ENCODE assay signal across 8 cellular contexts in genomic region chr17:17416007-17416399, GRCh38.
DNase-seq lines count a peak whose midpoint lies in the region; ATAC-seq and TF ChIP-seq lines count a peak whose summit lies in the region.

No MANE protein-coding gene starts in this region.

- no peaks in the 10 kb centered on the region for H3K79me1 ChIP-seq in IMR-90 (ENCODE audit: low read depth in 1 of 2, low read length in 2 of 2)
- H3K79me1 ChIP-seq in mesendoderm (ENCODE audit: low read length) = no peaks in the 10 kb centered on the region

- no peak overlapping the region for H3K4me3 ChIP-seq in IMR-90 (ENCODE audit: insufficient read depth, low read depth, low read length)
- no peak overlapping the region for H3K4me3 ChIP-seq in mesendoderm (ENCODE audit: low read length)

- peak overlapping the region; percentile 42 for H2AK9ac ChIP-seq in IMR-90 (replicated peaks; ENCODE audit: low read depth, low read length, poor library complexity)

- intact Hi-C loops in IMR-90 (cut with micrococcal nuclease) = no loop called here

- H2BK5ac ChIP-seq in IMR-90 (ENCODE audit: low read depth, low read length, poor library complexity, severe bottlenecking) (peak overlapping the region; percentile 97), mesendoderm (ENCODE audit: low read length) (no peak overlapping the region)

- peak overlapping the region; percentile 69 for H2AFZ ChIP-seq in IMR-90 (replicated peaks; ENCODE audit: low read length, poor library complexity)

- CTCF ChIA-PET in IMR-90 (lab: Yijun Ruan, JAX) = interaction anchor here (0.6 to 1.3 kb wide), 2 partner anchors 13 to 20 kb away, joined by 3 read pairs; no protein-coding TSS in a partner anchor

- H2BK15ac ChIP-seq in IMR-90 (ENCODE audit: low read depth, low read length) = peak overlapping the region; percentile 61; the same call in 2 of the 3 replicates
- no peak overlapping the region for H2BK15ac ChIP-seq in mesendoderm (replicated peaks; ENCODE audit: low read depth)

- H4K8ac ChIP-seq in IMR-90 (ENCODE audit: low read depth in 2 of 2, low read length in 2 of 2) (peak overlapping the region; percentile 82 to 96), mesendoderm (ENCODE audit: low read depth, low read length) (no peak overlapping the region)

- no peaks in the 10 kb centered on the region for H3K36me3 ChIP-seq in IMR-90 (ENCODE audit: control insufficient read depth, insufficient read depth, low read length)
- no peaks in the 10 kb centered on the region for H3K36me3 ChIP-seq in mesendoderm (ENCODE audit: control insufficient read depth, insufficient read depth, low read length)

- H3K9ac ChIP-seq in IMR-90 (ENCODE audit: low read depth, low read length) = no peak overlapping the region
- no peak overlapping the region for H3K9ac ChIP-seq in mesendoderm (ENCODE audit: low read length)

- no peaks in the 10 kb centered on the region for H3K79me2 ChIP-seq in mesendoderm (ENCODE audit: control insufficient read depth, insufficient read depth, low read length)

- no TSS peak for BruUV-seq in IMR-90 (replicated peaks; lab: Mats Ljungman, UMichigan)

- ATAC-seq in IMR-90 (ENCODE audit: low read depth) (peak; percentile 59), HG03025 (IDR thresholded peaks at IDR 0.05; ENCODE audit: low FRiP score, unreplicated experiment) (no peak), GM18907 (IDR thresholded peaks at IDR 0.05; ENCODE audit: unreplicated experiment) (no peak)

- H3K23ac ChIP-seq in IMR-90 (ENCODE audit: low read depth, low read length) = peak overlapping the region; percentile 57; the same call in 1 of the 2 replicates
- H3K23ac ChIP-seq in mesendoderm (ENCODE audit: low read length) = no peak overlapping the region

- H3K18ac ChIP-seq in IMR-90 (ENCODE audit: low read depth, low read length) (peak overlapping the region; percentile 91), mesendoderm (ENCODE audit: low read length) (no peak overlapping the region)

- H2BK20ac ChIP-seq in IMR-90 (ENCODE audit: low read depth, low read length) = peak overlapping the region; percentile 97

- H3K56ac ChIP-seq in IMR-90 (ENCODE audit: extremely low read depth, insufficient read depth, low read length) (peak overlapping the region; percentile 73; the same call in 1 of the 2 replicates), mesendoderm (ENCODE audit: low read length) (no peak overlapping the region)

- TF ChIP-seq POLR2A in IMR-90 (IDR thresholded peaks at IDR 0.05; ENCODE audit: low read depth, low read length) = no peak

- H3K9me1 ChIP-seq in IMR-90 (ENCODE audit: insufficient read depth, low read length) = peaks cover 19% of the 10 kb centered on the region

- in situ Hi-C loops in IMR-90 (cut with MboI; ENCODE audit: low sequenced_read_pairs) = no loop called here

- peak overlapping the region; percentile 85 for H2BK120ac ChIP-seq in IMR-90 (ENCODE audit: low read depth, low read length)
- H2BK120ac ChIP-seq in mesendoderm (ENCODE audit: low read depth, low read length) = no peak overlapping the region

- H3K9me3 ChIP-seq in IMR-90 (ENCODE audit: control insufficient read depth, insufficient read depth, low read length) = no peaks in the 10 kb centered on the region

- peak overlapping the region; percentile 93 for H4K91ac ChIP-seq in IMR-90 (ENCODE audit: insufficient read depth, low read depth, low read length)

- peak overlapping the region; percentile 91 for H3K4ac ChIP-seq in IMR-90 (ENCODE audit: low read depth, low read length)
- no peak overlapping the region for H3K4ac ChIP-seq in mesendoderm (ENCODE audit: low read depth, low read length)

- peak overlapping the region; percentile 71 for H3K27ac ChIP-seq in IMR-90 (ENCODE audit: insufficient read depth, low read length)
- H3K27ac ChIP-seq in mesendoderm (ENCODE audit: low read depth, low read length) = no peak overlapping the region

- H4K5ac ChIP-seq in IMR-90 (ENCODE audit: low read depth, low read length) (peak overlapping the region; percentile 98), mesendoderm (ENCODE audit: low read length) (no peak overlapping the region)

- H3K14ac ChIP-seq in IMR-90 (replicated peaks; ENCODE audit: low read depth, low read length) = peak overlapping the region; percentile 94

- TF ChIP-seq RAD21 in IMR-90 (IDR thresholded peaks at IDR 0.05; ENCODE audit: low read length) = no peak

- H2AK5ac ChIP-seq in IMR-90 (ENCODE audit: low read depth, low read length) (peak overlapping the region; percentile 72; the same call in 1 of the 2 replicates), mesendoderm (ENCODE audit: low read length) (no peak overlapping the region)

- dilution Hi-C loops in IMR-90 (cut with HindIII; ENCODE audit: low sequenced_read_pairs, unreplicated experiment) = no loop called here

- peaks cover 27% of the 10 kb centered on the region for H3K4me1 ChIP-seq in IMR-90 (ENCODE audit: control insufficient read depth, insufficient read depth, low read length)
- H3K4me1 ChIP-seq in mesendoderm (ENCODE audit: control insufficient read depth, low read depth, low read length) = no peaks in the 10 kb centered on the region

- no peak overlapping the region; the same call in 1 of the 2 replicates for H3K4me2 ChIP-seq in IMR-90 (ENCODE audit: low read depth, low read length)
- H3K4me2 ChIP-seq in mesendoderm (ENCODE audit: low read length) = no peak overlapping the region

- no peaks in the 10 kb centered on the region for H4K20me1 ChIP-seq in IMR-90 (ENCODE audit: insufficient read depth, low read length)

- no CpG with 5 or more reads among the region's 2 CpGs for WGBS in IMR-90 (ENCODE audit: extremely low coverage in 2 of 2, insufficient read length in 1 of 2), 2 experiments
- no CpG with 5 or more reads among the region's 2 CpGs for WGBS in mesendoderm (ENCODE audit: extremely low coverage, insufficient coverage, low lambda C conversion rate)

- DNase-seq in DMS 273 (lab: John Stamatoyannopoulos, UW; ENCODE audit: unreplicated experiment) (peak; percentile 81), IMR-90 (peak; percentile 83), RKO (ENCODE audit: low spot score) (peak; percentile 45), mesendoderm (peak; percentile 84), mesenteric fat pad (ENCODE audit: low spot score) (no peak)
- DNase-seq in central memory CD4-positive, alpha-beta T cell = peak; percentile 24

- TF ChIP-seq CTCF in IMR-90 (conservative IDR thresholded peaks at IDR 0.05; ENCODE audit: low read depth, low read length) = no peak

- no peaks in the 10 kb centered on the region for H3K27me3 ChIP-seq in IMR-90 (ENCODE audit: control insufficient read depth, insufficient read depth, low read length)
- no peaks in the 10 kb centered on the region for H3K27me3 ChIP-seq in mesendoderm (ENCODE audit: insufficient read depth, low read length, poor library complexity)

- POLR2A ChIA-PET in IMR-90 (lab: Charles Lee; ENCODE audit: unreplicated experiment) = no interaction called here

TF ChIP-seq in IMR-90, 13 proteins besides CTCF, POLR2A, EP300 and RAD21:
- no peak for TF ChIP-seq BHLHE40 (IDR thresholded peaks at IDR 0.05; ENCODE audit: low read depth, low read length)
- peak; percentile 94 for TF ChIP-seq CEBPB (IDR thresholded peaks at IDR 0.05; ENCODE audit: low read depth, low read length)
- peak; percentile 93 for TF ChIP-seq USF2 (IDR thresholded peaks at IDR 0.05; ENCODE audit: low read depth, low read length)
- no peak for TF ChIP-seq MAZ (IDR thresholded peaks at IDR 0.05; ENCODE audit: borderline replicate concordance, low read depth, low read length)
- TF ChIP-seq MAFK (IDR thresholded peaks at IDR 0.05; ENCODE audit: low read depth, low read length) = no peak
